35 cellular contexts compared by ENCODE assay signal in the genomic region with DNA sequence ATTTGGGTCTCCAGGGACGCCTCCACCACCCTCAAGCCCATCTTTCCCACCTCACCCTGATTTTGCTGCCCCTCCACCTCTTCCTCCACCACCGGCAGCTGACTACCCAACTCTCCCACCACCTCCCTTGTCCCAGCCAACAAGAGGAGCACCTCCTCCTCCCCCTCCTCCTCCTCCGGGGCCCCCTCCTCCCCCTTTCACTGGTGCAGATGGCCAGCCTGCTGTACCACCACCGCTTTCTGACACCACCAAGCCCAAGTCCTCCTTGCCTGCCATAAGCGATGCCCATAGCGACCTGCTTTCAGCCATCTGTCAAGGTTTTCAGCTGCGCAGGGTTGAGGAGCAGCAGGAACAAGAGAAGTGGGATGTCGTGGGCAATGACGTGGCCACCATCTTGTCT.
"Had no signal": no experiment of that assay in that cellular context is flagged by ENCODE, and none has a peak within 500 bp of the region (broad histone marks: within the 10 kb centered on the region; RNA-seq: fewer than 3 reads in every experiment).

No MANE protein-coding gene starts in this region.

- H3K36me3 ChIP-seq: MG63 had no signal

- H3K4me3 ChIP-seq: MG63 had no signal

- H3K27me3 ChIP-seq: MG63 had no signal

- H3K9me3 ChIP-seq: MG63 had no signal

- DNase-seq: Kasumi-1, MG63, MM.1S, MV-4-11, NCI-H1048, NCI-H1092, NCI-H1092 treated with DMSO at 0.1 percent for 48 hours, NCI-H1105, NCI-H1105 treated with DMSO at 0.1 percent for 48 hours, NCI-H1417, NCI-H1417 treated with DMSO at 0.1 percent for 48 hours, NCI-H1436, NCI-H1436 treated with DMSO at 0.1 percent for 48 hours, NCI-H146, NCI-H1694, NCI-H1694 treated with DMSO at 0.1 percent for 48 hours, NCI-H187, NCI-H187 treated with DMSO at 0.1 percent for 48 hours, NCI-H1930, NCI-H2029, NCI-H2029 treated with DMSO at 0.1 percent for 48 hours, NCI-H2081, NCI-H2081 treated with DMSO at 0.1 percent for 48 hours, NCI-H2107, NCI-H2171, NCI-H2171 treated with DMSO at 0.1 percent for 48 hours, NCI-H2227 treated with DMSO at 0.1 percent for 48 hours, NCI-H226, NCI-H345, NCI-H446, NCI-H446 treated with DMSO at 0.1 percent for 48 hours, NCI-H510A, NCI-H510A treated with DMSO at 0.1 percent for 48 hours, NCI-H524, NCI-H524 treated with DMSO at 0.1 percent for 48 hours had no signal
